ENCODE assay signal across 25 cellular contexts in the genomic region with DNA sequence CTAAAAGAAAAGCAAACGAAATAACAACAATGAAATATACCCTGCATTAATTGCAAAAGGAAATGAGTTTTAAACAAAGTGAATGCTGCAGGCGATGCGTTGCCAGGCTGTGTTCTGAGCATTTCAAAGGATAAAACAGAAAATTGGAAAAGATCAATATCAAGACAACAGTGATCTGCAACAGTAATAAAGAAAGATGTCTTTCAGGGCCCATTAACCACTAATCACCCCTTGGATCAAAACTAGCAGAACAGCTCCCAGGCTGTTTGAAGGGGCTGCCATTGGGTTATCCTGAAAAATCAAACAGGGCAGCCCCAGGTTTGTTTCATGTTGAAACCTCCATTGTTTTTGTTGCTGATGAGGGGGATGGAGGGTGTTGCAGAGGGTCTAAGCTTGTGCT.
"Had no signal": no experiment of that assay in that cellular context is flagged by ENCODE, and none has a peak within 500 bp of the region (broad histone marks: within the 10 kb centered on the region; RNA-seq: fewer than 3 reads in every experiment).

No MANE protein-coding gene starts in this region.

- H3K36me3 Mint-ChIP-seq: stimulated activated memory B cell treated with anti-CD40 and anti-IgM and Interleukin-4, amounts not matched to agents 10 μg/mL and 1 μg/mL and 100 μg/mL, for 72 hours had no signal

- H3K4me1 Mint-ChIP-seq: memory B cell; naive thymus-derived CD4-positive, alpha-beta T cell; stimulated activated memory B cell treated with anti-CD40 and anti-IgM and Interleukin-4, amounts not matched to agents 10 μg/mL and 1 μg/mL and 100 μg/mL, for 72 hours had no signal

- H3K27ac Mint-ChIP-seq: memory B cell; naive thymus-derived CD4-positive, alpha-beta T cell; stimulated activated memory B cell treated with anti-CD40 and anti-IgM and Interleukin-4, amounts not matched to agents 10 μg/mL and 1 μg/mL and 100 μg/mL, for 72 hours; stimulated activated naive CD8-positive, alpha-beta T cell treated with anti-CD3 and anti-CD28 coated beads, Interleukin-15, Interleukin-2, amounts not matched to agents 100 ng/mL and 50 ng/mL, for 24 hours had no signal

- DNase-seq: dorsolateral prefrontal cortex; effector CD4-positive, alpha-beta T cell; head of caudate nucleus; mucosa of descending colon; naive thymus-derived CD4-positive, alpha-beta T cell; occipital lobe; ovary; posterior cingulate gyrus; psoas muscle; right cardiac atrium; spleen; stimulated activated CD4-positive, alpha-beta T cell treated with anti-CD3 and anti-CD28 coated beads, Interleukin-4, amount 100 ng/mL, for 4 hours; upper lobe of right lung; uterus had no signal

- FAIRE-seq: colon, frontal cortex, keratinocyte had no signal

- H3K27me3 Mint-ChIP-seq: stimulated activated naive CD8-positive, alpha-beta T cell treated with anti-CD3 and anti-CD28 coated beads, Interleukin-15, Interleukin-2, amounts not matched to agents 100 ng/mL and 50 ng/mL, for 24 hours had no signal

- H3K9me3 ChIP-seq: mucosa of descending colon, ovary, psoas muscle, spleen, thoracic aorta, tibial nerve, upper lobe of right lung, uterus had no signal

- H3K36me3 ChIP-seq: ovary, spleen, thoracic aorta, tibial nerve, upper lobe of right lung, uterus had no signal

- H3K4me1 ChIP-seq: psoas muscle, spleen, tibial nerve, upper lobe of right lung, uterus had no signal

- H3K27me3 ChIP-seq: dorsolateral prefrontal cortex, ovary, spleen, tibial nerve, upper lobe of right lung, uterus had no signal

- H3K4me3 Mint-ChIP-seq: memory B cell; naive thymus-derived CD4-positive, alpha-beta T cell; nephron; stimulated activated memory B cell treated with anti-CD40 and anti-IgM and Interleukin-4, amounts not matched to agents 10 μg/mL and 1 μg/mL and 100 μg/mL, for 72 hours; stimulated activated naive CD8-positive, alpha-beta T cell treated with anti-CD3 and anti-CD28 coated beads, Interleukin-15, Interleukin-2, amounts not matched to agents 100 ng/mL and 50 ng/mL, for 24 hours had no signal

- H3K4me3 ChIP-seq: dorsolateral prefrontal cortex, lung, mucosa of descending colon, ovary, psoas muscle, skin epidermis, spleen, thoracic aorta, tibial nerve, upper lobe of right lung, uterus had no signal
